In genomic region chr19:52857378-52858191, GRCh38 we compare ENCODE assay signal across 8 cellular contexts. TPM values are rescaled to one million over a fixed set of nuclear protein-coding genes. Genes with fewer than 3 reads are reported as not detected.
A peak's percentile ranks its signal among the peaks of the same experiment; 100 is the strongest.
DNase-seq lines count a peak whose midpoint lies in the region; ATAC-seq and TF ChIP-seq lines count a peak whose summit lies in the region.
"Not testable (repeated sequence)": the region's sequence is repeated elsewhere in the genome, so short reads cannot be mapped to it uniquely, and the experiment has no call there.

Gene ZNF468, minus strand, starts transcription at chr19:52857619. Its CDS starts 3,347 bp downstream, at chr19:52854272.

- 1 to 10% (median 5%) methylated on average over 26 to 42 of the region's 43 CpGs for WGBS in spleen, 5 donors

- not testable (repeated sequence) for H3K27me3 ChIP-seq in spleen (replicated peaks in 1 of 7)

- intact Hi-C loops in spleen (cut with DNase I; ENCODE audit: low total_unique reads), result not testable (repeated sequence)

- peaks cover 0 to 17% (median 0%) of the 10 kb centered on the region in 8 donors for H3K9me3 ChIP-seq in spleen

- peak within 1 kb of the TSS in 7 of 8 donors; percentile 27 to 83 (median 76) for H3K27ac ChIP-seq in spleen

- peak in 8 of 11 experiments; percentile 8 to 44 (median 18) for TF ChIP-seq CTCF in spleen (IDR thresholded peaks at IDR 0.05 in 8 of 11, conservative IDR thresholded peaks at IDR 0.05 in 3 of 11)

- DNase-seq in AG08396 (ENCODE audit: low spot score) (peak; percentile 39), NCI-H345 (lab: John Stamatoyannopoulos, UW) (peak; percentile 74), cerebellum (ENCODE audit: low spot score) (peak; percentile 83), islet precursor cell (peak; percentile 94), spleen (peak; percentile 93)
- DNase-seq in activated CD4-positive, alpha-beta T cell treated with anti-CD3 and anti-CD28 coated beads for 24 hours (ENCODE audit: low read depth in 2 of 2), result peak; percentile 47 to 50

- not testable (repeated sequence) for TF ChIP-seq POLR2A in spleen (IDR thresholded peaks at IDR 0.05)

- H3K4me1 ChIP-seq in spleen, result peaks cover 0 to 28% (median 8%) of the 10 kb centered on the region in 6 donors

- peaks cover 7 to 23% (median 19%) of the 10 kb centered on the region in 6 donors for H3K36me3 ChIP-seq in spleen

- peak within 1 kb of the TSS; percentile 57 to 81 (median 68) for H3K4me3 ChIP-seq in spleen

- ATAC-seq in GM18909 (IDR thresholded peaks at IDR 0.05; ENCODE audit: poor library complexity, unreplicated experiment) (peak; percentile 97), HG03135 (IDR thresholded peaks at IDR 0.05; ENCODE audit: unreplicated experiment) (peak; percentile 97)

RNA-seq across cellular contexts. Expression of gene ZNF468, which starts in this region (rescaled TPM):
- total RNA-seq in cerebellum (31.1 TPM), spleen (10 to 100 TPM; 16.9 to 23.8 (median 18.7) TPM)
- 1 to 10 TPM; 5.6 to 8.6 (median 5.9) TPM for polyA plus RNA-seq in spleen

Comparison
In these comparisons a context has a peak if more than half of its experiments do, and no peak if none do; other contexts are left out.
1. Peak in every context shown above with its lines: DNase-seq, ATAC-seq, H3K4me3 ChIP-seq and H3K27ac ChIP-seq.
2. DNase-seq: peak in every context shown above with its lines; median percentile 94 in islet precursor cell; 93 in spleen; 83 in cerebellum; 74 in NCI-H345; 48 in activated CD4-positive, alpha-beta T cell treated with anti-CD3 and anti-CD28 coated beads for 24 hours; 39 in AG08396.